20 cellular contexts compared by ENCODE assay signal in genomic region chr14:102723650-102724049, GRCh38.
"Had no signal": no experiment of that assay in that cellular context is flagged by ENCODE, and none has a peak within 500 bp of the region (broad histone marks: within the 10 kb centered on the region; RNA-seq: fewer than 3 reads in every experiment).

No MANE protein-coding gene starts in this region.

- H3K27ac ChIP-seq: ascending aorta, tibial artery, VCaP had no signal

- FAIRE-seq: frontal cortex had no signal

- H3K9me3 Mint-ChIP-seq: activated CD4-positive, alpha-beta memory T cell treated with anti-CD3 and anti-CD28 coated beads, Interleukin-2, amount 10 ng/mL, durations not matched to agents 7 days and 5 days; activated naive CD8-positive, alpha-beta T cell treated with anti-CD3 and anti-CD28 coated beads, Interleukin-2, amount 50 U/mL, for 24 hours; activated T-helper 1 cell treated with anti-CD3 and anti-CD28 coated beads, Interleukin-12 subunit alpha, Interleukin-12 subunit beta, Interleukin-2, Interleukin-4 antibody, amounts not matched to agents 30 ng/mL and 10 ng/mL and 1 ng/mL, durations not matched to agents 14 hours and 24 hours and 36 hours; central memory CD8-positive, alpha-beta T cell; naive thymus-derived CD4-positive, alpha-beta T cell; neural crest cell had no signal

- H3K4me1 ChIP-seq: ascending aorta, tibial artery had no signal

- DNase-seq: activated CD4-positive, alpha-beta memory T cell treated with anti-CD3 and anti-CD28 coated beads, Interleukin-2, amount 10 ng/mL, durations not matched to agents 7 days and 5 days; activated CD4-positive, alpha-beta T cell treated with anti-CD3 and anti-CD28 coated beads, Interleukin-2, amount 10 ng/mL, durations not matched to agents 24 days and 14 days; activated CD8-positive, alpha-beta memory T cell treated with anti-CD3 and anti-CD28 coated beads, Interleukin-2, amount 10 ng/mL, durations not matched to agents 7 days and 5 days; activated gamma-delta T cell; activated naive CD4-positive, alpha-beta T cell treated with anti-CD3 and anti-CD28 coated beads, Interleukin-2, amount 50 U/mL, for 16 hours; activated naive CD8-positive, alpha-beta T cell treated with anti-CD3 and anti-CD28 coated beads, Interleukin-2, amount 50 U/mL, for 24 hours; cortex of kidney; mesendoderm; naive thymus-derived CD4-positive, alpha-beta T cell; SK-N-SH; stimulated activated CD4-positive, alpha-beta T cell treated with anti-CD3 and anti-CD28 coated beads, Interleukin-4, amount 100 ng/mL, for 4 hours; stimulated activated naive CD8-positive, alpha-beta T cell treated with anti-CD3 and anti-CD28 coated beads, Interleukin-15, Interleukin-2, amounts not matched to agents 100 U/mL and 50 U/mL, for 24 hours; tibial artery had no signal

- H3K27ac Mint-ChIP-seq: activated CD4-positive, alpha-beta memory T cell treated with anti-CD3 and anti-CD28 coated beads, Interleukin-2, amount 10 ng/mL, durations not matched to agents 7 days and 5 days; activated CD4-positive, alpha-beta T cell treated with anti-CD3 and anti-CD28 coated beads, Interleukin-2, amount 10 ng/mL, durations not matched to agents 24 days and 14 days; activated CD8-positive, alpha-beta memory T cell treated with anti-CD3 and anti-CD28 coated beads, Interleukin-2, amount 10 ng/mL, durations not matched to agents 7 days and 5 days; activated naive CD8-positive, alpha-beta T cell treated with anti-CD3 and anti-CD28 coated beads, Interleukin-2, amount 50 U/mL, for 24 hours; activated T-helper 1 cell treated with anti-CD3 and anti-CD28 coated beads, Interleukin-12 subunit alpha, Interleukin-12 subunit beta, Interleukin-2, Interleukin-4 antibody, amounts not matched to agents 30 ng/mL and 10 ng/mL and 1 ng/mL, durations not matched to agents 14 hours and 24 hours and 36 hours; naive thymus-derived CD4-positive, alpha-beta T cell had no signal

- ATAC-seq: activated CD4-positive, CD25-positive, alpha-beta regulatory T cell treated with anti-CD3 and anti-CD28 coated beads, Interleukin-2, amount 50 U/mL, for 24 hours; activated CD8-positive, alpha-beta memory T cell treated with anti-CD3 and anti-CD28 coated beads, Interleukin-2, amount 10 ng/mL, durations not matched to agents 7 days and 5 days; activated naive CD8-positive, alpha-beta T cell treated with anti-CD3 and anti-CD28 coated beads, Interleukin-2, amount 50 U/mL, for 24 hours; naive thymus-derived CD4-positive, alpha-beta T cell; stimulated activated naive CD8-positive, alpha-beta T cell treated with anti-CD3 and anti-CD28 coated beads, Interleukin-15, Interleukin-2, amounts not matched to agents 100 U/mL and 50 U/mL, for 24 hours had no signal

- H3K9me3 ChIP-seq: ascending aorta, SK-N-SH, tibial artery had no signal

- H3K4me1 Mint-ChIP-seq: activated CD4-positive, alpha-beta memory T cell treated with anti-CD3 and anti-CD28 coated beads, Interleukin-2, amount 10 ng/mL, durations not matched to agents 7 days and 5 days; activated CD4-positive, alpha-beta T cell treated with anti-CD3 and anti-CD28 coated beads, Interleukin-2, amount 10 ng/mL, durations not matched to agents 24 days and 14 days; activated CD8-positive, alpha-beta memory T cell treated with anti-CD3 and anti-CD28 coated beads, Interleukin-2, amount 10 ng/mL, durations not matched to agents 7 days and 5 days; activated naive CD8-positive, alpha-beta T cell treated with anti-CD3 and anti-CD28 coated beads, Interleukin-2, amount 50 U/mL, for 24 hours; central memory CD8-positive, alpha-beta T cell; naive thymus-derived CD4-positive, alpha-beta T cell; neural crest cell had no signal

- H3K27me3 Mint-ChIP-seq: activated CD4-positive, alpha-beta memory T cell treated with anti-CD3 and anti-CD28 coated beads, Interleukin-2, amount 10 ng/mL, durations not matched to agents 7 days and 5 days; activated CD4-positive, alpha-beta T cell treated with anti-CD3 and anti-CD28 coated beads, Interleukin-2, amount 10 ng/mL, durations not matched to agents 24 days and 14 days; activated CD8-positive, alpha-beta memory T cell treated with anti-CD3 and anti-CD28 coated beads, Interleukin-2, amount 10 ng/mL, durations not matched to agents 7 days and 5 days; activated naive CD8-positive, alpha-beta T cell treated with anti-CD3 and anti-CD28 coated beads, Interleukin-2, amount 50 U/mL, for 24 hours; central memory CD8-positive, alpha-beta T cell; naive thymus-derived CD4-positive, alpha-beta T cell had no signal

- H3K27me3 ChIP-seq: ascending aorta, tibial artery had no signal

- H3K4me3 ChIP-seq: ascending aorta, tibial artery had no signal

- H3K4me3 Mint-ChIP-seq: activated CD4-positive, alpha-beta memory T cell treated with anti-CD3 and anti-CD28 coated beads, Interleukin-2, amount 10 ng/mL, durations not matched to agents 7 days and 5 days; activated CD4-positive, alpha-beta T cell treated with anti-CD3 and anti-CD28 coated beads, Interleukin-2, amount 10 ng/mL, durations not matched to agents 24 days and 14 days; activated CD8-positive, alpha-beta memory T cell treated with anti-CD3 and anti-CD28 coated beads, Interleukin-2, amount 10 ng/mL, durations not matched to agents 7 days and 5 days; activated naive CD8-positive, alpha-beta T cell treated with anti-CD3 and anti-CD28 coated beads, Interleukin-2, amount 50 U/mL, for 24 hours; activated T-helper 1 cell treated with anti-CD3 and anti-CD28 coated beads, Interleukin-12 subunit alpha, Interleukin-12 subunit beta, Interleukin-2, Interleukin-4 antibody, amounts not matched to agents 30 ng/mL and 10 ng/mL and 1 ng/mL, durations not matched to agents 14 hours and 24 hours and 36 hours; central memory CD8-positive, alpha-beta T cell; naive thymus-derived CD4-positive, alpha-beta T cell; neural crest cell had no signal
